ENCODE assay signal across 1 cellular context in the genomic region with DNA sequence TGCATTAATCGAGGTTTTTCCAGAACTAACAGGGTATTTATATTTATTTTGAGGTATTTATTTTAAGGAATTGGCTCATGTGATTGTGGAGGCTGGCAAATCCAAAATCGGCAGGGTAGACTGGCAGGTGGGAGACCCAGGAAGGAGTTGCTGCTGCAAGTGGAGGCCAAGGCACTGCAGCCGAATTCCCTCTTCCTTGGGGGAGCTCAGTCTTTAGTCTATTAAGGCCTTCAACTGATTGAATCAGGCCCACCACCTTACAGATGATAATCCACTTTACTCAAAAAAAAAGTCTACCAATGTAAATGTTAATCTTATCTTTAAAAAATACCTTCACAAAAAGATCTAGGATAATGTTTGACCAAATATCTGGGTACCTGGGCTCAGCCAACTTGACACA.
A peak's percentile ranks its signal among the peaks of the same experiment; 100 is the strongest.
TF ChIP-seq lines count a peak whose summit lies in the region.

No MANE protein-coding gene starts in this region.

TF ChIP-seq in K562, 482 proteins besides CTCF, POLR2A, EP300 and RAD21:
- TF ChIP-seq RBM25 (IDR thresholded peaks at IDR 0.05; ENCODE audit: low read depth, low read length, severe bottlenecking) (peak; percentile 36), MYNN (IDR thresholded peaks at IDR 0.05) (no peak), MYNN (CRISPR knock-in tag; IDR thresholded peaks at IDR 0.05) (no peak), OTX1 (CRISPR knock-in tag; IDR thresholded peaks at IDR 0.05) (no peak), ZNF134 (CRISPR knock-in tag; conservative IDR thresholded peaks at IDR 0.05) (peak; percentile 96), JUNB (CRISPR knock-in tag; conservative IDR thresholded peaks at IDR 0.05) (no peak), HDAC3 (IDR thresholded peaks at IDR 0.05; ENCODE audit: borderline replicate concordance, partially characterized antibody) (no peak), ARNT (IDR thresholded peaks at IDR 0.05) (no peak), NR2F6 (CRISPR knock-in tag; IDR thresholded peaks at IDR 0.05) (no peak), CBX3 (IDR thresholded peaks at IDR 0.05; ENCODE audit: borderline replicate concordance in 1 of 2, low read length in 2 of 2) (no peak), HEY1 (CRISPR knock-in tag; IDR thresholded peaks at IDR 0.05; ENCODE audit: borderline replicate concordance) (no peak), SAFB (IDR thresholded peaks at IDR 0.05; ENCODE audit: borderline replicate concordance, low read depth, low read length) (no peak), KDM1A (IDR thresholded peaks at IDR 0.05) (no peak), ADNP (tag; IDR thresholded peaks at IDR 0.05) (no peak), ZNF76 (CRISPR knock-in tag; IDR thresholded peaks at IDR 0.05; ENCODE audit: borderline replicate concordance) (no peak)
- TF ChIP-seq, protein P1, sequence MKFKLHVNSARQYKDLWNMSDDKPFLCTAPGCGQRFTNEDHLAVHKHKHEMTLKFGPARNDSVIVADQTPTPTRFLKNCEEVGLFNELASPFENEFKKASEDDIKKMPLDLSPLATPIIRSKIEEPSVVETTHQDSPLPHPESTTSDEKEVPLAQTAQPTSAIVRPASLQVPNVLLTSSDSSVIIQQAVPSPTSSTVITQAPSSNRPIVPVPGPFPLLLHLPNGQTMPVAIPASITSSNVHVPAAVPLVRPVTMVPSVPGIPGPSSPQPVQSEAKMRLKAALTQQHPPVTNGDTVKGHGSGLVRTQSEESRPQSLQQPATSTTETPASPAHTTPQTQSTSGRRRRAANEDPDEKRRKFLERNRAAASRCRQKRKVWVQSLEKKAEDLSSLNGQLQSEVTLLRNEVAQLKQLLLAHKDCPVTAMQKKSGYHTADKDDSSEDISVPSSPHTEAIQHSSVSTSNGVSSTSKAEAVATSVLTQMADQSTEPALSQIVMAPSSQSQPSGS (CRISPR knock-in tag; IDR thresholded peaks at IDR 0.05) = no peak
TF ChIP-seq in K562: peak in this region for 2.
